15 cellular contexts compared by ENCODE assay signal in the genomic region with DNA sequence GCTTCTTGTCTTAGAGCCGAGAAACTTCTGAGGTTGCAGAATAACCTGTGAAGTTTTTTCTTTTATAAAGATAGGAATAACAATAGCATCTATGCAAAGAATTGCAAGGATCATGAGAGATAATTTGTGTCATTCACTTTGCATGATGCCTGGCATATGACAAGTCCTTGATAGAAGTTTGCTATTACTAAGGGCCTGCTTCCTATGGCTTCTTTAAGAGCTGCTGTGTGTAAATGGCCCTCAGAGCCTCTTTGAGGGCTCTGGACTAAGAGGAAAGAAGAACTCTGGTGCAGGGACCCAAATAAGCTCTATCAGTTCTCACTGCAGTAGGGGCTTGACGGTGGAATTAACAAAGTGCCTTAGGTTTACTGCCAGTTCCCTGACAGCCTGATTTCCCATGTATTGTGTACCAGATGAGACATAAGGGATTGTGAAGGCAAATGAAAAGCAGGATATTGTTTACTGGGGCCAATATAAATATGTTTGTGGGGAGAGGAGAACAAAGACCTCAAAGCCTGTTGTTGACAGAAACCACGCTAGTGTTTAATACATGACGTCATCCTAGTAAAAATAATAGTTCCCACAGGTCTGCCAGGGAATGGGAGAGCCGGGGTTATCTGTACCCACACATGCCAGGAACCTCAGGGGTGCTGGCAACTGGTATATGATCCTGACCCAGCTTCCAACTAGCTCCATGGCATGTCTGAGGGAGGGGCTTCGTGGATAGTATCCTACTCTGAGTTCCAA.
DNase-seq lines count a peak whose midpoint lies in the region; ATAC-seq and TF ChIP-seq lines count a peak whose summit lies in the region.
"Had no signal": no experiment of that assay in that cellular context is flagged by ENCODE, and none has a peak within 500 bp of the region (broad histone marks: within the 10 kb centered on the region; RNA-seq: fewer than 3 reads in every experiment).

No MANE protein-coding gene starts in this region.

- no peaks in the 10 kb centered on the region for H3K36me3 ChIP-seq in SK-N-SH (replicated peaks in 1 of 2; ENCODE audit: control insufficient read depth in 1 of 2, insufficient read depth in 2 of 2, low read length in 1 of 2)
- no peaks in the 10 kb centered on the region for H3K36me3 ChIP-seq in heart left ventricle
- H3K36me3 ChIP-seq: HAP-1, sigmoid colon, upper lobe of right lung had no signal

- DNase-seq in SK-N-SH (no peak), astrocyte of the spinal cord (ENCODE audit: low read depth, low spot score) (peak; percentile 57), heart left ventricle (peak in 3 of 5 donors; percentile 13 to 48 (median 22)), type B pancreatic cell (ENCODE audit: extremely low spot score, unreplicated experiment) (no peak), NCI-H82 (lab: John Stamatoyannopoulos, UW) (no peak), GM13977 (ENCODE audit: low spot score) (no peak)
- DNase-seq in effector CD4-positive, alpha-beta T cell = no peak
- DNase-seq: GDM1, KBM-7, NCI-H748 treated with DMSO at 0.1 percent for 48 hours, sigmoid colon, upper lobe of right lung had no signal

- no peak overlapping the region for H2AFZ ChIP-seq in SK-N-SH (ENCODE audit: low read depth)

- H3K9me3 Mint-ChIP-seq in type B pancreatic cell = peaks cover 5% of the 10 kb centered on the region

- POLR2A ChIA-PET in SK-N-SH (lab: Yijun Ruan, JAX) = no interaction called here

- no peak overlapping the region for H3K4me3 Mint-ChIP-seq in type B pancreatic cell

- H3K36me3 Mint-ChIP-seq in type B pancreatic cell = peaks cover 3% of the 10 kb centered on the region

- H3K4me2 ChIP-seq in SK-N-SH = no peak overlapping the region

- no peak overlapping the region for H3K9ac ChIP-seq in SK-N-SH

- no peak; the same call in 2 of the 3 replicates for ATAC-seq in SK-N-SH treated with all-trans-retinoic acid at 6 μM for 48 hours
- peak; percentile 70 to 83 (median 71) for ATAC-seq in heart left ventricle
- ATAC-seq: upper lobe of right lung had no signal

- WGBS in SK-N-SH (ENCODE audit: low lambda C conversion rate) = 63% methylated on average over 6 of the region's 6 CpGs
- 33 to 44% (median 40%) methylated on average over 5 to 6 of the region's 6 CpGs for WGBS in heart left ventricle, 4 donors

- peaks cover 0 to 28% of the 10 kb centered on the region in 2 experiments; a peak in 2 of 4 replicates for H3K4me1 ChIP-seq in SK-N-SH (ENCODE audit: control insufficient read depth in 1 of 2, insufficient read depth in 2 of 2, low read depth in 1 of 2, low read length in 1 of 2)
- H3K4me1 ChIP-seq in heart left ventricle = peaks cover 0 to 57% (median 25%) of the 10 kb centered on the region in 12 donors
- H3K4me1 ChIP-seq: HAP-1, upper lobe of right lung had no signal

- H3K9me3 ChIP-seq in SK-N-SH (no peaks in the 10 kb centered on the region), heart left ventricle (no peaks in the 10 kb centered on the region)
- H3K9me3 ChIP-seq: HAP-1, sigmoid colon, upper lobe of right lung had no signal

- no peak for TF ChIP-seq CTCF in SK-N-SH (IDR thresholded peaks at IDR 0.05)
- no peak for TF ChIP-seq CTCF in astrocyte of the spinal cord (IDR thresholded peaks at IDR 0.05; ENCODE audit: low read depth, low read length)
- no peak for TF ChIP-seq CTCF in heart left ventricle (IDR thresholded peaks at IDR 0.05)
- TF ChIP-seq CTCF in type B pancreatic cell (conservative IDR thresholded peaks at IDR 0.05) = no peak
- TF ChIP-seq CTCF in GM13977 (IDR thresholded peaks at IDR 0.05; ENCODE audit: extremely low read depth, insufficient read depth, missing control alignments) = no peak

- H3K4me3 ChIP-seq in SK-N-SH (ENCODE audit: low read depth in 2 of 2, low read length in 1 of 2) = no peak overlapping the region
- no peak overlapping the region for H3K4me3 ChIP-seq in astrocyte of the spinal cord (ENCODE audit: low read depth, low read length)
- no peak overlapping the region for H3K4me3 ChIP-seq in heart left ventricle
- H3K4me3 ChIP-seq: HAP-1, lung, sigmoid colon, upper lobe of right lung had no signal

- H3F3A ChIP-seq in SK-N-SH (replicated peaks; ENCODE audit: insufficient read depth) = no peaks in the 10 kb centered on the region

- no peaks in the 10 kb centered on the region for H3K79me2 ChIP-seq in SK-N-SH (ENCODE audit: insufficient read depth)

- H3K27ac ChIP-seq in SK-N-SH (ENCODE audit: low read depth in 2 of 2, low read length in 1 of 2) (peak overlapping the region in 1 of 2 experiments; percentile 39; a peak in 2 of 4 replicates), heart left ventricle (peak overlapping the region in 10 of 12 donors; percentile 27 to 74 (median 44))
- H3K27ac ChIP-seq: sigmoid colon, upper lobe of right lung had no signal

- H4K20me1 ChIP-seq in SK-N-SH (ENCODE audit: insufficient read depth) = no peaks in the 10 kb centered on the region

- CTCF ChIA-PET in SK-N-SH (lab: Yijun Ruan, JAX) = interaction anchor here (1.5 kb wide), 1 partner anchor 21 kb away, joined by 3 read pairs; no protein-coding TSS in a partner anchor

- H3K4me1 Mint-ChIP-seq in type B pancreatic cell (ENCODE audit: unreplicated experiment) = peaks cover 36% of the 10 kb centered on the region

- intact Hi-C loops in heart left ventricle (cut with DNase I) = no loop called here

- in situ Hi-C loops in astrocyte of the spinal cord (cut with HindIII; ENCODE audit: low sequenced_read_pairs) (no loop called here), GM13977 (cut with MboI; ENCODE audit: low pct_unique_long_range_greater_than_20kb, low sequenced_read_pairs, unreplicated experiment) (no loop called here)

- no peaks in the 10 kb centered on the region for H3K27me3 Mint-ChIP-seq in type B pancreatic cell

- H3K9me2 ChIP-seq in SK-N-SH = no peaks in the 10 kb centered on the region

- no peaks in the 10 kb centered on the region for H3K27me3 ChIP-seq in SK-N-SH (ENCODE audit: insufficient read depth)
- no peaks in the 10 kb centered on the region for H3K27me3 ChIP-seq in heart left ventricle
- H3K27me3 ChIP-seq: sigmoid colon, upper lobe of right lung had no signal

- TF ChIP-seq RAD21 in SK-N-SH (IDR thresholded peaks at IDR 0.05; ENCODE audit: low read length) = no peak

- no peak for TF ChIP-seq POLR2A in heart left ventricle (IDR thresholded peaks at IDR 0.05)

- no peak for TF ChIP-seq EP300 in SK-N-SH (IDR thresholded peaks at IDR 0.05; ENCODE audit: borderline replicate concordance in 1 of 2, low read depth in 1 of 2, low read length in 1 of 2)

- H3K27ac Mint-ChIP-seq in type B pancreatic cell = peak overlapping the region; percentile 22

TF ChIP-seq in SK-N-SH treated with all-trans-retinoic acid at 6 μM for 48 hours, 23 proteins besides CTCF, POLR2A, EP300 and RAD21:
- TF ChIP-seq GLIS3 (CRISPR knock-in tag; IDR thresholded peaks at IDR 0.05) = no peak
- TF ChIP-seq ESRRG (CRISPR knock-in tag; IDR thresholded peaks at IDR 0.05) = no peak
- no peak for TF ChIP-seq SNAI2 (CRISPR knock-in tag; IDR thresholded peaks at IDR 0.05)
- TF ChIP-seq ZNF565 (CRISPR knock-in tag; conservative IDR thresholded peaks at IDR 0.05; ENCODE audit: low read depth) = no peak
- no peak for TF ChIP-seq ISL1 (CRISPR knock-in tag; IDR thresholded peaks at IDR 0.05)
- TF ChIP-seq, protein P1, sequence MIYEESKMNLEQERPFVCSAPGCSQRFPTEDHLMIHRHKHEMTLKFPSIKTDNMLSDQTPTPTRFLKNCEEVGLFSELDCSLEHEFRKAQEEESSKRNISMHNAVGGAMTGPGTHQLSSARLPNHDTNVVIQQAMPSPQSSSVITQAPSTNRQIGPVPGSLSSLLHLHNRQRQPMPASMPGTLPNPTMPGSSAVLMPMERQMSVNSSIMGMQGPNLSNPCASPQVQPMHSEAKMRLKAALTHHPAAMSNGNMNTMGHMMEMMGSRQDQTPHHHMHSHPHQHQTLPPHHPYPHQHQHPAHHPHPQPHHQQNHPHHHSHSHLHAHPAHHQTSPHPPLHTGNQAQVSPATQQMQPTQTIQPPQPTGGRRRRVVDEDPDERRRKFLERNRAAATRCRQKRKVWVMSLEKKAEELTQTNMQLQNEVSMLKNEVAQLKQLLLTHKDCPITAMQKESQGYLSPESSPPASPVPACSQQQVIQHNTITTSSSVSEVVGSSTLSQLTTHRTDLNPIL (CRISPR knock-in tag; IDR thresholded peaks at IDR 0.05; ENCODE audit: low read depth) = no peak
- 0 out of 2 replicates have a peak, but pooled peaks have one; percentile 32 for TF ChIP-seq CSDC2 (CRISPR knock-in tag; IDR thresholded peaks at IDR 0.05)
- TF ChIP-seq ZFP3 (CRISPR knock-in tag; IDR thresholded peaks at IDR 0.05) = no peak

TF ChIP-seq in SK-N-SH, 30 proteins besides CTCF, POLR2A, EP300 and RAD21 (continues in another document):
- no peak for TF ChIP-seq JUND (IDR thresholded peaks at IDR 0.05)
- TF ChIP-seq SIN3A (IDR thresholded peaks at IDR 0.05; ENCODE audit: borderline replicate concordance, low read depth, low read length) = no peak
- no peak for TF ChIP-seq GABPA (IDR thresholded peaks at IDR 0.05; ENCODE audit: low read depth)
- TF ChIP-seq, protein P2, sequence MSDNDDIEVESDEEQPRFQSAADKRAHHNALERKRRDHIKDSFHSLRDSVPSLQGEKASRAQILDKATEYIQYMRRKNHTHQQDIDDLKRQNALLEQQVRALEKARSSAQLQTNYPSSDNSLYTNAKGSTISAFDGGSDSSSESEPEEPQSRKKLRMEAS (IDR thresholded peaks at IDR 0.05; ENCODE audit: low read depth) = no peak
- TF ChIP-seq RFX5 (IDR thresholded peaks at IDR 0.05; ENCODE audit: low read length) = no peak
- no peak for TF ChIP-seq TEAD4 (IDR thresholded peaks at IDR 0.05; ENCODE audit: borderline replicate concordance, insufficient read depth)
- TF ChIP-seq FOSL2 (IDR thresholded peaks at IDR 0.05; ENCODE audit: borderline replicate concordance, low read depth) = no peak
- no peak for TF ChIP-seq MXI1 (IDR thresholded peaks at IDR 0.05; ENCODE audit: low read depth, low read length)
- no peak for TF ChIP-seq CHD2 (IDR thresholded peaks at IDR 0.05; ENCODE audit: low read length, partially characterized antibody)
- no peak for TF ChIP-seq USF2 (IDR thresholded peaks at IDR 0.05; ENCODE audit: borderline replicate concordance, low read depth, low read length)
- TF ChIP-seq EZH2phosphoT487 (IDR thresholded peaks at IDR 0.05; ENCODE audit: borderline replicate concordance, low read depth) = no peak
- no peak for TF ChIP-seq FOXM1 (IDR thresholded peaks at IDR 0.05; ENCODE audit: low read depth)
- no peak for TF ChIP-seq NFIC (IDR thresholded peaks at IDR 0.05; ENCODE audit: borderline replicate concordance)

Comparison
In these comparisons a context has a peak if more than half of its experiments do, and no peak if none do; other contexts are left out.
1. DNase-seq: peak in astrocyte of the spinal cord (single experiment) and heart left ventricle (3 of 5); none in SK-N-SH (single experiment), type B pancreatic cell (single experiment), NCI-H82 (single experiment), GM13977 (single experiment) and effector CD4-positive, alpha-beta T cell (single experiment).